In genomic region chr17:75777243-75777922, GRCh38 we compare ENCODE assay signal across 8 cellular contexts. TPM values are rescaled to one million over a fixed set of nuclear protein-coding genes. Genes with fewer than 3 reads are reported as not detected.
DNase-seq lines count a peak whose midpoint lies in the region; ATAC-seq and TF ChIP-seq lines count a peak whose summit lies in the region.

No MANE protein-coding gene starts in this region.

- ATAC-seq in activated T-cell treated with anti-CD3 and anti-CD28 coated beads, Interleukin-2, amount 50 U/mL, for 72 hours (replicated peaks in 1 of 2), result no peak
- ATAC-seq in right lobe of liver, result no peak
- ATAC-seq in HG03135 (IDR thresholded peaks at IDR 0.05; ENCODE audit: unreplicated experiment), result no peak

- peaks cover 21 to 28% of the 10 kb centered on the region in 2 donors for H3K36me3 Mint-ChIP-seq in activated T-cell treated with anti-CD3 and anti-CD28 coated beads, Interleukin-2, amount 50 U/mL, for 72 hours (ENCODE audit: insufficient read depth in 2 of 2)

- in situ Hi-C loops in astrocyte of the cerebellum (cut with HindIII; ENCODE audit: low sequenced_read_pairs), result no loop called here

- no peaks in the 10 kb centered on the region for H3K27me3 Mint-ChIP-seq in activated T-cell treated with anti-CD3 and anti-CD28 coated beads, Interleukin-2, amount 50 U/mL, for 72 hours (ENCODE audit: low read depth)

- no peak for DNase-seq in activated T-cell treated with anti-CD3 and anti-CD28 coated beads, Interleukin-2, amount 50 U/mL, for 72 hours
- no peak for DNase-seq in activated T-cell treated with anti-CD3 and anti-CD28 coated beads, Interleukin-2, amount 50 U/mL, for 48 hours
- DNase-seq in astrocyte of the cerebellum (ENCODE audit: low read depth) (no peak), right lobe of liver (no peak), tibial artery (no peak), middle frontal gyrus (ENCODE audit: extremely low spot score, low spot score) (no peak), NCI-H1417 (lab: John Stamatoyannopoulos, UW) (no peak)

- TF ChIP-seq CTCF in astrocyte of the cerebellum (IDR thresholded peaks at IDR 0.05; ENCODE audit: low read depth, low read length, missing control alignments), result no peak
- no peak for TF ChIP-seq CTCF in right lobe of liver (IDR thresholded peaks at IDR 0.05)
- TF ChIP-seq CTCF in tibial artery (IDR thresholded peaks at IDR 0.05), result no peak

- H3K4me3 ChIP-seq in astrocyte of the cerebellum (ENCODE audit: low read depth, low read length) (peak overlapping the region; percentile 84), right lobe of liver (peak overlapping the region; percentile 88 to 98 (median 95)), tibial artery (peak overlapping the region; percentile 78)

- H3K27ac Mint-ChIP-seq in activated T-cell treated with anti-CD3 and anti-CD28 coated beads, Interleukin-2, amount 50 U/mL, for 72 hours, result peak overlapping the region; percentile 99

- H3K4me1 Mint-ChIP-seq in activated T-cell treated with anti-CD3 and anti-CD28 coated beads, Interleukin-2, amount 50 U/mL, for 72 hours (ENCODE audit: low read depth), result peaks cover 47% of the 10 kb centered on the region

- 3% methylated on average over 2 of the region's 2 CpGs for WGBS in right lobe of liver (ENCODE audit: insufficient coverage, low coverage, low lambda C conversion rate, missing lambda C conversion rate)

- no peak for TF ChIP-seq POLR2A in right lobe of liver (IDR thresholded peaks at IDR 0.05)

- H3K27ac ChIP-seq in right lobe of liver (peak overlapping the region in 2 of 3 donors; percentile 11 to 45), tibial artery (peak overlapping the region in 1 of 2 donors; percentile 97)

- no peaks in the 10 kb centered on the region for H3K9me3 ChIP-seq in right lobe of liver
- H3K9me3 ChIP-seq in tibial artery, result no peaks in the 10 kb centered on the region

- no peaks in the 10 kb centered on the region for H3K9me3 Mint-ChIP-seq in activated T-cell treated with anti-CD3 and anti-CD28 coated beads, Interleukin-2, amount 50 U/mL, for 72 hours

- H3K4me1 ChIP-seq in right lobe of liver (peaks cover 0 to 35% (median 12%) of the 10 kb centered on the region in 4 donors), tibial artery (peaks cover 0 to 39% (median 28%) of the 10 kb centered on the region in 4 donors)

- H3K27me3 ChIP-seq in right lobe of liver (no peaks in the 10 kb centered on the region), tibial artery (no peaks in the 10 kb centered on the region)

- H3K36me3 ChIP-seq in right lobe of liver (peaks cover 0 to 19% (median 10%) of the 10 kb centered on the region in 4 donors), tibial artery (peaks cover 44 to 59% (median 50%) of the 10 kb centered on the region in 3 donors)

- peak overlapping the region; percentile 90 to 96 for H3K4me3 Mint-ChIP-seq in activated T-cell treated with anti-CD3 and anti-CD28 coated beads, Interleukin-2, amount 50 U/mL, for 72 hours

- intact Hi-C loops in right lobe of liver (cut with DNase I), result no loop called here
- intact Hi-C loops in tibial artery (cut with DNase I; ENCODE audit: low total_unique reads), result no loop called here

RNA-seq across cellular contexts. Expression of gene UNK, which starts 7.2 kb away (rescaled TPM):
- 10 to 100 TPM; 20.7 to 22.6 TPM for total RNA-seq in activated T-cell treated with anti-CD3 and anti-CD28 coated beads, Interleukin-2, amount 50 U/mL, for 72 hours
- 10 to 100 TPM in 4 of 6 experiments, 1 to 10 TPM in 2; 5.8 to 29.2 (median 11.1) TPM for total RNA-seq in right lobe of liver

RNA-seq across cellular contexts. Expression of gene GALK1, which starts 12.4 kb away (rescaled TPM):
- 10 to 100 TPM; 41.9 to 51.2 TPM for total RNA-seq in activated T-cell treated with anti-CD3 and anti-CD28 coated beads, Interleukin-2, amount 50 U/mL, for 72 hours
- total RNA-seq in right lobe of liver, result 10 to 100 TPM; 38.6 to 87.4 (median 76.9) TPM

RNA-seq across cellular contexts. Expression of gene ITGB4, which starts 56.1 kb away (rescaled TPM):
- 1 to 10 TPM; 2.7 to 3.5 TPM for total RNA-seq in activated T-cell treated with anti-CD3 and anti-CD28 coated beads, Interleukin-2, amount 50 U/mL, for 72 hours
- 1 to 10 TPM in 5 of 6 experiments, under 1 TPM in 1; 0.92 to 4.1 (median 2.0) TPM for total RNA-seq in right lobe of liver
